Comparison of ENCODE assay signal across 12 cellular contexts in genomic region chr17:44205962-44206824, GRCh38.
DNase-seq lines count a peak whose midpoint lies in the region; ATAC-seq and TF ChIP-seq lines count a peak whose summit lies in the region.
"Had no signal": no experiment of that assay in that cellular context is flagged by ENCODE, and none has a peak within 500 bp of the region (broad histone marks: within the 10 kb centered on the region; RNA-seq: fewer than 3 reads in every experiment).

No MANE protein-coding gene starts in this region.

- H3K4me3 Mint-ChIP-seq in T-helper 1 cell treated with Interleukin-12 subunit alpha and Interleukin-12 subunit beta and Interleukin-4 antibody, amounts not matched to agents 30 μg/mL and 1 μg/mL, for 36 hours, result no peak overlapping the region

- H3K4me2 ChIP-seq in Loucy (ENCODE audit: low read depth, low read length, poor library complexity, severe bottlenecking), result no peak overlapping the region

- no peak overlapping the region for H2AFZ ChIP-seq in Loucy (ENCODE audit: low read length)

- H3K36me3 ChIP-seq in Loucy (ENCODE audit: insufficient read depth, low read length) (peaks cover 39% of the 10 kb centered on the region; the same call in 1 of the 2 replicates), neutrophil (peaks cover 55% of the 10 kb centered on the region)

- H3K4me3 ChIP-seq in Loucy (ENCODE audit: low read length, poor library complexity, severe bottlenecking) (no peak overlapping the region), cardiac fibroblast (replicated peaks in 1 of 2; ENCODE audit: low read depth in 2 of 2, low read length in 2 of 2) (no peak overlapping the region), neutrophil (ENCODE audit: low read depth in 1 of 2, low read length in 1 of 2) (no peak overlapping the region)

- peaks cover 33% of the 10 kb centered on the region for H3K4me1 Mint-ChIP-seq in T-helper 1 cell treated with Interleukin-12 subunit alpha and Interleukin-12 subunit beta and Interleukin-4 antibody, amounts not matched to agents 30 μg/mL and 1 μg/mL, for 36 hours (ENCODE audit: low read depth)

- H3K27ac Mint-ChIP-seq in T-helper 1 cell treated with Interleukin-12 subunit alpha and Interleukin-12 subunit beta and Interleukin-4 antibody, amounts not matched to agents 30 μg/mL and 1 μg/mL, for 36 hours, result peak overlapping the region; percentile 61

- no peak overlapping the region for H3K9ac ChIP-seq in Loucy (ENCODE audit: low read depth, low read length, poor library complexity, severe bottlenecking)

- H3K4me1 ChIP-seq in Loucy (ENCODE audit: insufficient read depth, low read length, poor library complexity, severe bottlenecking), result peaks cover 5% of the 10 kb centered on the region
- peaks cover 34 to 39% of the 10 kb centered on the region in 2 experiments for H3K4me1 ChIP-seq in neutrophil (ENCODE audit: control insufficient read depth in 1 of 2, insufficient read depth in 1 of 2, low read depth in 1 of 2, low read length in 1 of 2)

- TF ChIP-seq CTCF in Loucy (conservative IDR thresholded peaks at IDR 0.05; ENCODE audit: low read length) (peak; percentile 32; the same call in 1 of the 2 replicates), cardiac fibroblast (IDR thresholded peaks at IDR 0.05; ENCODE audit: low read depth, low read length) (peak; percentile 23), neutrophil (IDR thresholded peaks at IDR 0.05) (no peak)

- peak overlapping the region; percentile 29 for H3K27ac ChIP-seq in neutrophil

- DNase-seq in T-helper 1 cell (no peak), cardiac fibroblast (ENCODE audit: low read depth in 2 of 2) (no peak), germinal center (ENCODE audit: low spot score) (no peak)
- DNase-seq in stimulated activated CD4-positive, alpha-beta T cell treated with anti-CD3 and anti-CD28 coated beads, Interleukin-12 subunit alpha, Interleukin-12 subunit beta, amount 100 ng/mL, for 4 hours, result no peak
- DNase-seq: activated CD4-positive, alpha-beta T cell treated with anti-CD3 and anti-CD28 coated beads for 4 hours; midbrain; NCI-H1105; small intestine had no signal

- peaks cover 37% of the 10 kb centered on the region for H3K36me3 Mint-ChIP-seq in T-helper 1 cell treated with Interleukin-12 subunit alpha and Interleukin-12 subunit beta and Interleukin-4 antibody, amounts not matched to agents 30 μg/mL and 1 μg/mL, for 36 hours (ENCODE audit: low read depth)

- no peak for ATAC-seq in GM18907 (IDR thresholded peaks at IDR 0.05; ENCODE audit: unreplicated experiment)

- H3K9me3 Mint-ChIP-seq in T-helper 1 cell treated with Interleukin-12 subunit alpha and Interleukin-12 subunit beta and Interleukin-4 antibody, amounts not matched to agents 30 μg/mL and 1 μg/mL, for 36 hours, result no peaks in the 10 kb centered on the region

- H3K79me2 ChIP-seq in Loucy (ENCODE audit: insufficient read depth, low read length), result no peaks in the 10 kb centered on the region

- H3K9me3 ChIP-seq in Loucy (ENCODE audit: insufficient read depth, low read depth, low read length) (no peaks in the 10 kb centered on the region), neutrophil (no peaks in the 10 kb centered on the region)

- H4K20me1 ChIP-seq in Loucy (ENCODE audit: insufficient read depth, low read length, poor library complexity, severe bottlenecking), result no peaks in the 10 kb centered on the region

- no peaks in the 10 kb centered on the region for H3K27me3 ChIP-seq in Loucy (ENCODE audit: insufficient read depth, low read length, poor library complexity, severe bottlenecking)
- no peaks in the 10 kb centered on the region for H3K27me3 ChIP-seq in neutrophil

- H3K9me2 ChIP-seq in Loucy (replicated peaks; ENCODE audit: low read depth, low read length), result no peaks in the 10 kb centered on the region

- H3K27me3 Mint-ChIP-seq in T-helper 1 cell treated with Interleukin-12 subunit alpha and Interleukin-12 subunit beta and Interleukin-4 antibody, amounts not matched to agents 30 μg/mL and 1 μg/mL, for 36 hours (ENCODE audit: low read depth), result no peaks in the 10 kb centered on the region

- 0 out of 2 replicates have a peak, but pooled peaks cover 4% of the 10 kb centered on the region for H3F3A ChIP-seq in Loucy (ENCODE audit: low read depth)
